ENCODE assay signal across 17 cellular contexts in the genomic region with DNA sequence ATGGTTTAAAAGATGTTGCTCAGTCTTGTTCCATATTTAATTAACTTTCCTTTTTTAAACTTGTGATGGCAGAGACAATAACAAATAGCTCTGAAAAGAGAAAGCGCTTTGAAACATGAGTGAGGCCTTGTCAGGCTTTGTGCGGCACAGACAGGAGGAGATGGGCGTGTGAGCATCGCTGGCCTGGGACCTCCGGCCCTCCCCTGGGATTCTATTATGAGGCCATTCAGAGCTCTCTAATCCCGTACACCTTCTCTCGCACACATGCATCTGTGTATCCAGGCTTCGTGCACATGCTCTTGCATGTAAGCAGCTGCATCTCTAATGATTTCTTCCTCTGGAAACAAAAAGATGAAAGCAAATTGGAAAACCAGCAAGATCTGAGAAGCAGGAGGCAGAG.
"Had no signal": no experiment of that assay in that cellular context is flagged by ENCODE, and none has a peak within 500 bp of the region (broad histone marks: within the 10 kb centered on the region; RNA-seq: fewer than 3 reads in every experiment).

No MANE protein-coding gene starts in this region.

- H3K9me3 Mint-ChIP-seq: activated naive CD4-positive, alpha-beta T cell treated with anti-CD3 and anti-CD28 coated beads, Interleukin-2, amount 50 U/mL, for 24 hours; T-helper 2 cell treated with Interferon-gamma antibody and Interleukin-4, amounts not matched to agents 5 μg/mL and 100 μg/mL, for 36 hours had no signal

- DNase-seq: activated CD4-positive, alpha-beta T cell treated with anti-CD3 and anti-CD28 coated beads for 36 hours; activated CD4-positive, alpha-beta T cell treated with anti-CD3 and anti-CD28 coated beads, Interleukin-2, amount 50 U/mL, for 48 hours; activated gamma-delta T cell; adrenal gland; immature natural killer cell; left ventricle myocardium superior; stimulated activated CD4-positive, alpha-beta T cell treated with anti-CD3 and anti-CD28 coated beads, Interleukin-12 subunit alpha, Interleukin-12 subunit beta, amount 100 ng/mL, for 4 hours; stimulated activated CD4-positive, alpha-beta T cell treated with anti-CD3 and anti-CD28 coated beads, Interleukin-1b, Interleukin-23, amount 100 ng/mL, for 48 hours; stimulated activated CD8-positive, alpha-beta memory T cell treated with anti-CD3 and anti-CD28 coated beads, Interleukin-4, amount 100 ng/mL, for 48 hours; stimulated activated naive CD4-positive, alpha-beta T cell; upper lobe of right lung had no signal

- H3K9ac ChIP-seq: parathyroid adenoma had no signal

- ATAC-seq: activated CD4-positive, alpha-beta T cell treated with anti-CD3 and anti-CD28 coated beads for 36 hours; left ventricle myocardium superior; upper lobe of right lung had no signal

- H3K9me3 ChIP-seq: adrenal gland, breast epithelium, esophagus muscularis mucosa, upper lobe of right lung had no signal

- H2AFZ ChIP-seq: parathyroid adenoma had no signal

- H3K4me3 ChIP-seq: adrenal gland, breast epithelium, coronary artery, esophagus muscularis mucosa, upper lobe of right lung had no signal

- H3K79me2 ChIP-seq: parathyroid adenoma had no signal

- H3K27ac ChIP-seq: adrenal gland, breast epithelium, coronary artery, esophagus muscularis mucosa, parathyroid adenoma, upper lobe of right lung had no signal

- H3K4me3 Mint-ChIP-seq: activated CD4-positive, alpha-beta T cell treated with anti-CD3 and anti-CD28 coated beads for 36 hours; activated naive CD4-positive, alpha-beta T cell treated with anti-CD3 and anti-CD28 coated beads, Interleukin-2, amount 50 U/mL, for 24 hours; immature natural killer cell; T-helper 2 cell treated with Interferon-gamma antibody and Interleukin-4, amounts not matched to agents 5 μg/mL and 100 μg/mL, for 36 hours had no signal

- H3K4me1 ChIP-seq: breast epithelium, parathyroid adenoma, upper lobe of right lung had no signal

- H3K36me3 ChIP-seq: adrenal gland, breast epithelium, esophagus muscularis mucosa, upper lobe of right lung had no signal

- H3K27me3 Mint-ChIP-seq: activated CD4-positive, alpha-beta T cell treated with anti-CD3 and anti-CD28 coated beads for 36 hours had no signal

- H3K27ac Mint-ChIP-seq: activated CD4-positive, alpha-beta T cell treated with anti-CD3 and anti-CD28 coated beads for 36 hours; activated naive CD4-positive, alpha-beta T cell treated with anti-CD3 and anti-CD28 coated beads, Interleukin-2, amount 50 U/mL, for 24 hours; immature natural killer cell; T-helper 2 cell treated with Interferon-gamma antibody and Interleukin-4, amounts not matched to agents 5 μg/mL and 100 μg/mL, for 36 hours had no signal

- H3K36me3 Mint-ChIP-seq: activated naive CD4-positive, alpha-beta T cell treated with anti-CD3 and anti-CD28 coated beads, Interleukin-2, amount 50 U/mL, for 24 hours; immature natural killer cell had no signal

- H3K27me3 ChIP-seq: adrenal gland, breast epithelium, upper lobe of right lung had no signal

- H3K4me1 Mint-ChIP-seq: activated CD4-positive, alpha-beta T cell treated with anti-CD3 and anti-CD28 coated beads for 36 hours; activated naive CD4-positive, alpha-beta T cell treated with anti-CD3 and anti-CD28 coated beads, Interleukin-2, amount 50 U/mL, for 24 hours; immature natural killer cell had no signal
